ENCODE assay signal across 20 cellular contexts in the genomic region with DNA sequence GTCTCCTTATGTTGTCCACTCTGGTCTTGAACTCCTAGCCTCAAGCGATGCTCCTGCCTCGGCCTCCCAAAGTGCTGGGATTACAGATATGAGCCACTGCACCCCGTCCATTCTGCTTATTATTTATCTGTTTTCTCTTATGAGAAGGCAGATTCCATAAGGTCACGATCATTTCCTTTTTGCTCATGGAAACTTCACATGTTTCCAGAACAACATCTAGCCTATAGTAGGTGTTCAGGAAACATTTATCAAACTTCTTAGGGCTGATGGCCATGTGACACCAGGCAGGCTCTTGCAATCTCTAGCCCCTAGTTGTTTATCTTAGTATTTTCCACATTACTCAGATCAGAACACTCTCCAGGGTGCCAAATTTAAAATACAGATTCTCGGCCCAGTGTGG.
DNase-seq lines count a peak whose midpoint lies in the region; ATAC-seq, FAIRE-seq and TF ChIP-seq lines count a peak whose summit lies in the region.
"Had no signal": no experiment of that assay in that cellular context is flagged by ENCODE, and none has a peak within 500 bp of the region (broad histone marks: within the 10 kb centered on the region; RNA-seq: fewer than 3 reads in every experiment).

No MANE protein-coding gene starts in this region.

- TF ChIP-seq CTCF in bronchial epithelial cell (IDR thresholded peaks at IDR 0.05; ENCODE audit: insufficient read depth, low read length, severe bottlenecking) (no peak), fibroblast of mammary gland (conservative IDR thresholded peaks at IDR 0.05; ENCODE audit: control insufficient read depth, insufficient read depth, low read depth, low read length) (no peak), osteocyte (IDR thresholded peaks at IDR 0.05) (no peak), nephron progenitor cell (IDR thresholded peaks at IDR 0.05) (no peak)

- no peaks in the 10 kb centered on the region for H3K4me1 Mint-ChIP-seq in osteocyte (ENCODE audit: unreplicated experiment)
- H3K4me1 Mint-ChIP-seq in nephron progenitor cell, result peaks cover 10% of the 10 kb centered on the region
- H3K4me1 Mint-ChIP-seq: H9 had no signal

- H3K4me3 ChIP-seq in bronchial epithelial cell (ENCODE audit: low read depth, low read length), result no peak overlapping the region
- H3K4me3 ChIP-seq in fibroblast of mammary gland (ENCODE audit: control insufficient read depth, low read depth, low read length), result no peak overlapping the region

- H3K27me3 ChIP-seq in bronchial epithelial cell (ENCODE audit: control insufficient read depth, insufficient read depth, low read length), result no peaks in the 10 kb centered on the region
- H3K27me3 ChIP-seq: BE2C had no signal

- H3K36me3 ChIP-seq in bronchial epithelial cell (ENCODE audit: control insufficient read depth, insufficient read depth, low read length), result no peaks in the 10 kb centered on the region
- H3K36me3 ChIP-seq: BE2C had no signal

- no peak overlapping the region for H3K27ac Mint-ChIP-seq in osteocyte (ENCODE audit: unreplicated experiment)
- no peak overlapping the region for H3K27ac Mint-ChIP-seq in nephron progenitor cell
- H3K27ac Mint-ChIP-seq: H9 had no signal

- no peak for DNase-seq in HTR-8/SVneo (ENCODE audit: insufficient read length, low spot score)
- peak; percentile 7 for DNase-seq in bronchial epithelial cell (ENCODE audit: low read depth)
- peak; percentile 5 for DNase-seq in fibroblast of mammary gland (ENCODE audit: low read depth)
- peak; percentile 10 for DNase-seq in osteocyte (ENCODE audit: extremely low spot score, unreplicated experiment)
- no peak for DNase-seq in nephron progenitor cell
- DNase-seq: BE2C; DMS53; H9; KG1; NCI-H1092 treated with DMSO at 0.1 percent for 48 hours; NCI-H146; NCI-H2029; NCI-H2227 treated with DMSO at 0.1 percent for 48 hours; NCI-H510A treated with DMSO at 0.1 percent for 48 hours; NCI-H748 treated with DMSO at 0.1 percent for 48 hours; NK-92 treated with Interleukin-12 subunit alpha and Interleukin-12 subunit beta, amount 100 ng/mL, for 24 hours; SIG-M5 had no signal

- H3K4me3 Mint-ChIP-seq in osteocyte (ENCODE audit: unreplicated experiment) (no peak overlapping the region), nephron progenitor cell (no peak overlapping the region)
- H3K4me3 Mint-ChIP-seq: H9 had no signal

- ATAC-seq in GM21390 (IDR thresholded peaks at IDR 0.05; ENCODE audit: unreplicated experiment) (no peak), GM21526 (IDR thresholded peaks at IDR 0.05; ENCODE audit: low FRiP score, unreplicated experiment) (no peak)

- H3K36me3 Mint-ChIP-seq in osteocyte (ENCODE audit: unreplicated experiment) (peaks cover 6% of the 10 kb centered on the region), nephron progenitor cell (ENCODE audit: low read depth) (peaks cover 17% of the 10 kb centered on the region)

- H3K27me3 Mint-ChIP-seq in osteocyte (ENCODE audit: unreplicated experiment) (no peaks in the 10 kb centered on the region), nephron progenitor cell (ENCODE audit: low read depth, poor library complexity) (peaks cover 10% of the 10 kb centered on the region)

- H3K9me3 Mint-ChIP-seq in osteocyte (ENCODE audit: unreplicated experiment), result peaks cover 13% of the 10 kb centered on the region
- peaks cover 25% of the 10 kb centered on the region for H3K9me3 Mint-ChIP-seq in nephron progenitor cell

- peak; percentile 60 for FAIRE-seq in HTR-8/SVneo (lab: Jason Lieb, UNC)
- FAIRE-seq in bronchial epithelial cell (lab: Jason Lieb, UNC), result no peak
- FAIRE-seq: D721Med had no signal

Comparison
In these comparisons a context has a peak if more than half of its experiments do, and no peak if none do; other contexts are left out.
1. DNase-seq: peak in bronchial epithelial cell (single experiment), fibroblast of mammary gland (single experiment) and osteocyte (single experiment); none in HTR-8/SVneo (single experiment) and nephron progenitor cell (single experiment).